8 cellular contexts compared by ENCODE assay signal in the genomic region with DNA sequence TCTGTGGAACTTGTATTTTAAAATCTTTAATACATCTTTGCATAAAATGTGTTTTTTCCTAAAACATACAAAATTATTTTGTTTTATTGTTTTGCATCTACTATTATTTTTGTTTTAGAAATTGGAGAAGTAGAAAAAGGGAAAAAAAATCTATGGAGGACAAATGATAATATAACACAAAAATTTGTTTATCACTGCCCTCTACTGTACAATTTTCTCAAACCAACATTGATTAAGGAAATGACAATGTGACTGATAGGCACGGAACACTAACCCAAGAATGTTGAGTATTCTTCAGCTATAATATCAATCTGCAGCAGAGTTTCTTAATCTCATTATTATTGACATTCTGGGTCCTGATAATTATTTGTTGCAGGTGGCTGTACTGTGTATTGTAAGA. TPM values are rescaled to one million over a fixed set of nuclear protein-coding genes. Genes with fewer than 3 reads are reported as not detected.
A peak's percentile ranks its signal among the peaks of the same experiment; 100 is the strongest.
DNase-seq lines count a peak whose midpoint lies in the region; ATAC-seq and TF ChIP-seq lines count a peak whose summit lies in the region.

No MANE protein-coding gene starts in this region.

- no peak overlapping the region for H3K9ac ChIP-seq in neuronal stem cell (ENCODE audit: low read depth, low read length, poor library complexity)

- H2BK5ac ChIP-seq in neuronal stem cell (ENCODE audit: low read length), result no peak overlapping the region

- no peak overlapping the region for H4K8ac ChIP-seq in neuronal stem cell (ENCODE audit: low read depth, low read length)

- H3K79me1 ChIP-seq in neuronal stem cell (ENCODE audit: low read depth, low read length), result no peaks in the 10 kb centered on the region

- H2BK12ac ChIP-seq in neuronal stem cell (ENCODE audit: low read length), result no peak overlapping the region

- no peak overlapping the region for H3K14ac ChIP-seq in neuronal stem cell (ENCODE audit: low read length)

- no peaks in the 10 kb centered on the region for H3K9me3 ChIP-seq in cardiac muscle cell (ENCODE audit: low read depth)
- no peaks in the 10 kb centered on the region for H3K9me3 ChIP-seq in upper lobe of right lung
- H3K9me3 ChIP-seq in neuronal stem cell (replicated peaks in 1 of 2; ENCODE audit: control insufficient read depth in 2 of 2, insufficient read depth in 1 of 2, low read depth in 1 of 2, low read length in 2 of 2), result no peaks in the 10 kb centered on the region

- H3K27me3 ChIP-seq in cardiac muscle cell (no peaks in the 10 kb centered on the region), upper lobe of right lung (no peaks in the 10 kb centered on the region), neuronal stem cell (ENCODE audit: control insufficient read depth in 3 of 3, insufficient read depth in 3 of 3, low read depth in 1 of 3, low read length in 3 of 3) (no peaks in the 10 kb centered on the region)

- ATAC-seq in left ventricle myocardium superior (no peak), upper lobe of right lung (peak; percentile 67)

- no peak overlapping the region for H4K91ac ChIP-seq in neuronal stem cell (ENCODE audit: low read depth, low read length, poor library complexity)

- no peak overlapping the region for H3K4me2 ChIP-seq in neuronal stem cell (ENCODE audit: insufficient read depth, low read length, poor library complexity, severe bottlenecking)

- no peak overlapping the region for H2BK120ac ChIP-seq in neuronal stem cell (ENCODE audit: low read depth, low read length)

- H3K4me1 ChIP-seq in cardiac muscle cell (ENCODE audit: low read depth) (no peaks in the 10 kb centered on the region), upper lobe of right lung (no peaks in the 10 kb centered on the region), neuronal stem cell (ENCODE audit: control insufficient read depth in 2 of 2, insufficient read depth in 1 of 2, low read depth in 1 of 2, low read length in 2 of 2) (no peaks in the 10 kb centered on the region)

- TF ChIP-seq CTCF in cardiac muscle cell (IDR thresholded peaks at IDR 0.05; ENCODE audit: low read depth, low read length), result peak; percentile 24
- TF ChIP-seq CTCF in epithelial cell of esophagus (IDR thresholded peaks at IDR 0.05; ENCODE audit: insufficient read depth, low read depth, low read length, missing control alignments), result peak; percentile 11
- TF ChIP-seq CTCF in upper lobe of right lung (IDR thresholded peaks at IDR 0.05), result peak; percentile 47

- H3K36me3 ChIP-seq in cardiac muscle cell, result no peaks in the 10 kb centered on the region
- no peaks in the 10 kb centered on the region for H3K36me3 ChIP-seq in upper lobe of right lung
- no peaks in the 10 kb centered on the region for H3K36me3 ChIP-seq in neuronal stem cell (replicated peaks in 1 of 2; ENCODE audit: control insufficient read depth in 2 of 2, insufficient read depth in 2 of 2, low read length in 2 of 2)

- H3K4me3 ChIP-seq in cardiac muscle cell (no peak overlapping the region), epithelial cell of esophagus (ENCODE audit: low read length) (no peak overlapping the region), upper lobe of right lung (no peak overlapping the region), neuronal stem cell (ENCODE audit: low read length in 2 of 2) (no peak overlapping the region)

- H2AK5ac ChIP-seq in neuronal stem cell (ENCODE audit: low read depth, low read length), result no peak overlapping the region

- H3K18ac ChIP-seq in neuronal stem cell (ENCODE audit: low read length), result no peak overlapping the region

- DNase-seq in cardiac muscle cell (ENCODE audit: low read depth in 1 of 2, low spot score in 1 of 2) (peak in 1 of 2 donors; percentile 14), left ventricle myocardium superior (no peak), M059J (ENCODE audit: low read depth) (peak; percentile 18), epithelial cell of esophagus (ENCODE audit: low read depth) (peak; percentile 19), upper lobe of right lung (no peak), neuronal stem cell (ENCODE audit: low spot score) (no peak), GDM1 (lab: John Stamatoyannopoulos, UW) (no peak), cerebellar nuclear complex (lab: John Stamatoyannopoulos, UW) (no peak)

- H3K4ac ChIP-seq in neuronal stem cell (ENCODE audit: low read length), result no peak overlapping the region

- no peak overlapping the region for H2BK15ac ChIP-seq in neuronal stem cell (ENCODE audit: low read length)

- H2AFZ ChIP-seq in neuronal stem cell (ENCODE audit: low read length), result no peak overlapping the region

- no peak overlapping the region for H3K23ac ChIP-seq in neuronal stem cell (ENCODE audit: low read depth, low read length, poor library complexity)

- intact Hi-C loops in left ventricle myocardium superior (cut with micrococcal nuclease) (loop anchor here (5.0 kb wide), 1 partner anchor 134 kb away; no protein-coding TSS in a partner anchor), upper lobe of right lung (cut with DNase I) (loop anchor here (5.0 kb wide), 1 partner anchor 134 kb away; no protein-coding TSS in a partner anchor)

- H3K27ac ChIP-seq in cardiac muscle cell (no peak overlapping the region), upper lobe of right lung (no peak overlapping the region), neuronal stem cell (replicated peaks; ENCODE audit: low read length) (no peak overlapping the region)

- WGBS in neuronal stem cell (ENCODE audit: extremely low coverage in 2 of 2, insufficient read length in 2 of 2, insufficient replicate concordance in 1 of 2), 2 donors, result no CpG with 5 or more reads among the region's 1 CpG

RNA-seq across cellular contexts. Expression of gene ING3, which starts 9.5 kb away (rescaled TPM):
- total RNA-seq in cardiac muscle cell (10.7 and 15.5 TPM in 2 replicates), left ventricle myocardium superior (14.3 TPM), upper lobe of right lung (17.9 TPM)
- 12.2 and 18.4 TPM in 2 replicates for polyA plus RNA-seq in cardiac muscle cell
- total RNA-seq in M059J (2014; rRNA removed; shearing (Covaris generic)), result 18.8 and 20.6 TPM in 2 replicates
- polyA plus RNA-seq in neuronal stem cell (2013, experiment 1 of 2), result 20.1 TPM
- 21.1 TPM for polyA plus RNA-seq in neuronal stem cell (2013, experiment 2 of 2)

RNA-seq across cellular contexts. Expression of gene CPED1, which starts 47.4 kb away (rescaled TPM):
- total RNA-seq in cardiac muscle cell (0.95 and 3.2 TPM in 2 replicates), left ventricle myocardium superior (32.8 TPM), upper lobe of right lung (39.2 TPM)
- polyA plus RNA-seq in cardiac muscle cell, result 0.67 and 1.1 TPM in 2 replicates
- total RNA-seq in M059J (2014; rRNA removed; shearing (Covaris generic)), result 14.9 and 15.8 TPM in 2 replicates
- polyA plus RNA-seq in neuronal stem cell (2013, experiment 1 of 2), result 0.01 TPM
- polyA plus RNA-seq in neuronal stem cell (2013, experiment 2 of 2), result not detected

Comparison
In these comparisons a context has a peak if more than half of its experiments do, and no peak if none do; other contexts are left out.
1. DNase-seq: peak in M059J (single experiment) and epithelial cell of esophagus (single experiment); none in left ventricle myocardium superior (single experiment), upper lobe of right lung (single experiment), neuronal stem cell (single experiment), GDM1 (single experiment) and cerebellar nuclear complex (0 of 2).
2. Peak in every context shown above with its lines, with median percentiles within 50 percentile points of each other: CTCF ChIP-seq.